Comparison of ENCODE assay signal across 8 cellular contexts in genomic region chr9:83957029-83957513, GRCh38. TPM values are rescaled to one million over a fixed set of nuclear protein-coding genes. Genes with fewer than 3 reads are reported as not detected.
DNase-seq lines count a peak whose midpoint lies in the region; ATAC-seq and TF ChIP-seq lines count a peak whose summit lies in the region.

No MANE protein-coding gene starts in this region.

- H3K36me3 ChIP-seq in Peyer's patch (peaks cover 0 to 13% (median 0%) of the 10 kb centered on the region in 3 donors), skeletal muscle satellite cell (ENCODE audit: insufficient read depth, low read length) (no peaks in the 10 kb centered on the region)

- DNase-seq in DMS53 (lab: John Stamatoyannopoulos, UW), result peak; percentile 50
- no peak for DNase-seq in DMS53 treated with DMSO at 0.1 percent for 48 hours (lab: John Stamatoyannopoulos, UW; ENCODE audit: unreplicated experiment)
- no peak for DNase-seq in Peyer's patch
- DNase-seq in fibroblast of pulmonary artery (ENCODE audit: low read depth), result no peak
- DNase-seq in AML-193 (lab: John Stamatoyannopoulos, UW), result no peak
- DNase-seq in SW 1271 (lab: John Stamatoyannopoulos, UW), result no peak

- no peak for TF ChIP-seq POLR2A in Peyer's patch (IDR thresholded peaks at IDR 0.05)

- H3K9me3 ChIP-seq in Peyer's patch (no peaks in the 10 kb centered on the region), skeletal muscle satellite cell (replicated peaks; ENCODE audit: low read length) (no peaks in the 10 kb centered on the region)

- peak overlapping the region; percentile 94 for H3K4me2 ChIP-seq in skeletal muscle satellite cell (ENCODE audit: low read length)

- H3K4me1 ChIP-seq in Peyer's patch (peaks cover 0 to 10% (median 0%) of the 10 kb centered on the region in 4 donors), skeletal muscle satellite cell (ENCODE audit: control insufficient read depth, insufficient read depth, low read length) (peaks cover 35% of the 10 kb centered on the region)

- peak overlapping the region; percentile 56 to 67 (median 63) for H3K4me3 ChIP-seq in Peyer's patch
- H3K4me3 ChIP-seq in fibroblast of pulmonary artery (replicated peaks; ENCODE audit: low read depth, low read length), result peak overlapping the region; percentile 60
- peak overlapping the region; percentile 81 for H3K4me3 ChIP-seq in skeletal muscle satellite cell (ENCODE audit: low read length)

- TF ChIP-seq CTCF in Peyer's patch (IDR thresholded peaks at IDR 0.05), result no peak
- no peak for TF ChIP-seq CTCF in fibroblast of pulmonary artery (IDR thresholded peaks at IDR 0.05; ENCODE audit: low read length, missing control alignments)

- ATAC-seq in HG02840 (IDR thresholded peaks at IDR 0.05; ENCODE audit: low FRiP score, unreplicated experiment), result no peak

- no peaks in the 10 kb centered on the region for H3K27me3 ChIP-seq in Peyer's patch
- no peaks in the 10 kb centered on the region for H3K27me3 ChIP-seq in skeletal muscle satellite cell (ENCODE audit: control insufficient read depth, insufficient read depth, low read length)

- H3K9ac ChIP-seq in skeletal muscle satellite cell (ENCODE audit: low read depth, low read length), result peak overlapping the region; percentile 90

- H3K27ac ChIP-seq in Peyer's patch, result peak overlapping the region; percentile 77 to 92 (median 88)

RNA-seq across cellular contexts. Expression of gene HNRNPK, which starts 22.9 kb away (rescaled TPM):
- total RNA-seq in Peyer's patch, result 100 to 1,000 TPM; 310 to 396 (median 360) TPM
- total RNA-seq in skeletal muscle satellite cell (2012; rRNA removed), result 440 and 471 TPM in 2 replicates

RNA-seq across cellular contexts. Expression of gene RMI1, which starts 23.5 kb away (rescaled TPM):
- total RNA-seq in Peyer's patch, result 1 to 10 TPM; 8.2 to 9.1 (median 8.4) TPM
- 9.4 and 11.4 TPM in 2 replicates for total RNA-seq in skeletal muscle satellite cell (2012; rRNA removed)

RNA-seq across cellular contexts. Expression of gene KIF27, which starts 35.8 kb away (rescaled TPM):
- 10 to 100 TPM in 1 of 4 donors, 1 to 10 TPM in 3; 1.8 to 29.7 (median 9.2) TPM for total RNA-seq in Peyer's patch
- 2.5 and 2.6 TPM in 2 replicates for total RNA-seq in skeletal muscle satellite cell (2012; rRNA removed)
